Comparison of ENCODE assay signal across 9 cellular contexts in the genomic region with DNA sequence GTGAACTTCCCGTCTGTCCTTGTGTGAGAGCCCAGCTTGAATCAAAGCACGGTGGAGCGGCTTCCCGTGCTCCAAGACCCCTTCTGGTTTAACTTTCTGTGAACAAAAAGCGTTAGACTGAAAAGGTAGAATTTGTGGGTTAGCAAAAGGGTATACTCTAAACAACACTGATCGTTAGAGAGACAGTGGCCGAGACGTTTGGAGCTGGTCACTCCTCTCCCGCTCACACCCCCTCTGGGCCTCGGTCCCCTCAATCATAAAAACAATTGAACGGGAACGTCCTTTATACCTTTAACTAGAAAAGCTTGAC. TPM values are rescaled to one million over a fixed set of nuclear protein-coding genes. Genes with fewer than 3 reads are reported as not detected.
A peak's percentile ranks its signal among the peaks of the same experiment; 100 is the strongest.
DNase-seq lines count a peak whose midpoint lies in the region; ATAC-seq and TF ChIP-seq lines count a peak whose summit lies in the region.
"Had no signal": no experiment of that assay in that cellular context is flagged by ENCODE, and none has a peak within 500 bp of the region (broad histone marks: within the 10 kb centered on the region; RNA-seq: fewer than 3 reads in every experiment).

No MANE protein-coding gene starts in this region.

- H4K20me1 ChIP-seq in Karpas-422 (ENCODE audit: insufficient read depth, low read depth, low read length): no peaks in the 10 kb centered on the region; the same call in 1 of the 2 replicates

- peaks cover 18% of the 10 kb centered on the region for H3K4me1 Mint-ChIP-seq in dendritic cell treated with granulocyte-macrophage colony-stimulating factor and Interleukin-4, amounts not matched to agents 40 ng/mL and 50 ng/mL, for 4 days (ENCODE audit: low read depth)
- H3K4me1 Mint-ChIP-seq in naive B cell: peaks cover 13 to 33% (median 27%) of the 10 kb centered on the region in 3 donors

- CTCF ChIA-PET in BJ (lab: Yijun Ruan, JAX): interaction anchor here (1.1 to 3.7 kb wide), 3 partner anchors 8 to 123 kb away, joined by 3 to 15 read pairs (median 9); no protein-coding TSS in a partner anchor

- DNase-seq in BJ (ENCODE audit: low read depth) (no peak), Karpas-422 (no peak), naive B cell (no peak), midbrain (lab: John Stamatoyannopoulos, UW) (no peak)
- no peak for DNase-seq in stimulated activated CD4-positive, alpha-beta T cell treated with anti-CD3 and anti-CD28 coated beads, Interleukin-4, amount 100 ng/mL, for 1 hour

- H3K9me3 Mint-ChIP-seq in dendritic cell treated with granulocyte-macrophage colony-stimulating factor and Interleukin-4, amounts not matched to agents 40 ng/mL and 50 ng/mL, for 4 days: no peaks in the 10 kb centered on the region
- no peaks in the 10 kb centered on the region for H3K9me3 Mint-ChIP-seq in naive B cell

- H3K9ac ChIP-seq in Karpas-422 (ENCODE audit: low read length): peak overlapping the region; percentile 94

- intact Hi-C loops in dendritic cell treated with granulocyte-macrophage colony-stimulating factor and Interleukin-4, amounts not matched to agents 40 ng/mL and 50 ng/mL, for 4 days (cut with micrococcal nuclease): no loop called here

- H3K36me3 ChIP-seq in BJ (ENCODE audit: control insufficient read depth, insufficient read depth, low read length): peaks cover 5% of the 10 kb centered on the region
- H3K36me3 ChIP-seq in Karpas-422 (ENCODE audit: insufficient read depth, low read length): peaks cover 20% of the 10 kb centered on the region; the same call in 1 of the 2 replicates

- H3K4me3 ChIP-seq in BJ (ENCODE audit: low read depth, low read length) (peak overlapping the region; percentile 85), Karpas-422 (ENCODE audit: low read length) (peak overlapping the region; percentile 96)

- H3K27me3 Mint-ChIP-seq in dendritic cell treated with granulocyte-macrophage colony-stimulating factor and Interleukin-4, amounts not matched to agents 40 ng/mL and 50 ng/mL, for 4 days: no peaks in the 10 kb centered on the region
- H3K27me3 Mint-ChIP-seq in naive B cell: no peaks in the 10 kb centered on the region

- no peaks in the 10 kb centered on the region for H3K9me3 ChIP-seq in Karpas-422 (ENCODE audit: low read length)

- peaks cover 27% of the 10 kb centered on the region for H3K4me1 ChIP-seq in Karpas-422 (ENCODE audit: low read length)

- H3K4me2 ChIP-seq in Karpas-422 (ENCODE audit: low read depth, low read length, poor library complexity, severe bottlenecking): peak overlapping the region; percentile 97

- peak overlapping the region; percentile 86 for H3K4me3 Mint-ChIP-seq in dendritic cell treated with granulocyte-macrophage colony-stimulating factor and Interleukin-4, amounts not matched to agents 40 ng/mL and 50 ng/mL, for 4 days
- peak overlapping the region; percentile 88 to 99 (median 97) for H3K4me3 Mint-ChIP-seq in naive B cell

- no peak for TF ChIP-seq CTCF in BJ (IDR thresholded peaks at IDR 0.05; ENCODE audit: insufficient read depth, low read depth, low read length)

- POLR2A ChIA-PET in BJ (lab: Charles Lee): no interaction called here

- no peaks in the 10 kb centered on the region for H3K27me3 ChIP-seq in BJ (ENCODE audit: control insufficient read depth, insufficient read depth, low read length)
- H3K27me3 ChIP-seq in Karpas-422 (ENCODE audit: low read length): no peaks in the 10 kb centered on the region

- peak overlapping the region; percentile 93 for H3K27ac Mint-ChIP-seq in dendritic cell treated with granulocyte-macrophage colony-stimulating factor and Interleukin-4, amounts not matched to agents 40 ng/mL and 50 ng/mL, for 4 days
- H3K27ac Mint-ChIP-seq in naive B cell: peak overlapping the region; percentile 97 to 99 (median 99)

- ATAC-seq in naive B cell (ENCODE audit: low read depth in 2 of 2) (no peak), HG02981 (IDR thresholded peaks at IDR 0.05; ENCODE audit: unreplicated experiment) (no peak), GM19328 (IDR thresholded peaks at IDR 0.05; ENCODE audit: unreplicated experiment) (no peak)

- H3K79me2 ChIP-seq in Karpas-422 (ENCODE audit: low read length): peaks cover 17% of the 10 kb centered on the region

- peak overlapping the region; percentile 67 for H3K27ac ChIP-seq in Karpas-422 (ENCODE audit: low read length)

- H2AFZ ChIP-seq in Karpas-422 (ENCODE audit: low read length): no peak overlapping the region

- peaks cover 79% of the 10 kb centered on the region for H3K36me3 Mint-ChIP-seq in dendritic cell treated with granulocyte-macrophage colony-stimulating factor and Interleukin-4, amounts not matched to agents 40 ng/mL and 50 ng/mL, for 4 days (ENCODE audit: low read depth)
- H3K36me3 Mint-ChIP-seq in naive B cell: peaks cover 0 to 8% of the 10 kb centered on the region in 2 donors

- H3K9me2 ChIP-seq in Karpas-422 (replicated peaks; ENCODE audit: insufficient read depth, low read length): no peaks in the 10 kb centered on the region

RNA-seq across cellular contexts. Expression of gene PRKRIP1, which starts 0.5 kb away (rescaled TPM):
- polyA plus RNA-seq in BJ (2011; rRNA removed) (11.9 and 14.3 TPM in 2 replicates), naive B cell (ENCODE audit: low read depth in 6 of 6) (10 to 100 TPM; 13.1 to 28.6 (median 17.4) TPM)
- 2.8 and 3.6 TPM in 2 replicates for polyA minus RNA-seq in BJ (2011; rRNA and poly(A)+ RNA removed)
- 42.7 and 75.4 TPM in 2 replicates for total RNA-seq in Karpas-422 (2014; rRNA removed; shearing (Covaris generic); ENCODE audit: low replicate concordance)

RNA-seq across cellular contexts. Expression of gene ORAI2, which starts 36.7 kb away (rescaled TPM):
- polyA plus RNA-seq in BJ (2011; rRNA removed) (27.3 and 41.6 TPM in 2 replicates), naive B cell (ENCODE audit: low read depth in 6 of 6) (100 to 1,000 TPM; 236 to 340 (median 260) TPM)
- polyA minus RNA-seq in BJ (2011; rRNA and poly(A)+ RNA removed): 30.2 and 49.0 TPM in 2 replicates
- 2.8 and 7.8 TPM in 2 replicates for total RNA-seq in Karpas-422 (2014; rRNA removed; shearing (Covaris generic); ENCODE audit: low replicate concordance)

RNA-seq across cellular contexts. Expression of gene SPDYE6, which starts 40.4 kb away (rescaled TPM):
- polyA plus RNA-seq in BJ (2011; rRNA removed): not detected in 2 replicates
- 0.24 TPM in 1 of 2 replicates, not detected in the other for polyA minus RNA-seq in BJ (2011; rRNA and poly(A)+ RNA removed)
- not detected in 2 replicates for total RNA-seq in Karpas-422 (2014; rRNA removed; shearing (Covaris generic); ENCODE audit: low replicate concordance)
- under 1 TPM in 3 of 6 donors, not detected in 3; 0.18 to 0.41 (median 0.20) TPM for polyA plus RNA-seq in naive B cell (ENCODE audit: low read depth in 6 of 6)
- total RNA-seq: lung microvascular endothelial cell had no signal
